In genomic region chr14:73489481-73490175, GRCh38 we compare ENCODE assay signal across 13 cellular contexts. TPM values are rescaled to one million over a fixed set of nuclear protein-coding genes. Genes with fewer than 3 reads are reported as not detected.
A peak's percentile ranks its signal among the peaks of the same experiment; 100 is the strongest.
DNase-seq lines count a peak whose midpoint lies in the region; ATAC-seq, FAIRE-seq and TF ChIP-seq lines count a peak whose summit lies in the region.
"Had no signal": no experiment of that assay in that cellular context is flagged by ENCODE, and none has a peak within 500 bp of the region (broad histone marks: within the 10 kb centered on the region; RNA-seq: fewer than 3 reads in every experiment).

No MANE protein-coding gene starts in this region.

- peaks cover 36% of the 10 kb centered on the region for H3K4me1 Mint-ChIP-seq in activated CD4-positive, alpha-beta memory T cell treated with anti-CD3 and anti-CD28 coated beads, Interleukin-2, amount 10 ng/mL, durations not matched to agents 7 days and 5 days
- H3K4me1 Mint-ChIP-seq in memory B cell = peaks cover 9% of the 10 kb centered on the region

- H3K4me3 Mint-ChIP-seq in activated CD4-positive, alpha-beta memory T cell treated with anti-CD3 and anti-CD28 coated beads, Interleukin-2, amount 10 ng/mL, durations not matched to agents 7 days and 5 days = peak overlapping the region; percentile 37
- peak overlapping the region; percentile 64 for H3K4me3 Mint-ChIP-seq in memory B cell

- no peak for TF ChIP-seq POLR2A in A549 (IDR thresholded peaks at IDR 0.05; ENCODE audit: low read length)

- POLR2A ChIA-PET in A549 (lab: Yijun Ruan, JAX) = interaction anchor here (0.9 kb wide), 1 partner anchor 28 kb away, joined by 4 read pairs; no protein-coding TSS in a partner anchor
- POLR2A ChIA-PET in activated CD4-positive, alpha-beta memory T cell treated with anti-CD3 and anti-CD28 coated beads, Interleukin-2, amount 10 ng/mL, durations not matched to agents 7 days and 5 days (lab: Charles Lee) = interaction anchor here (1.1 to 2.4 kb wide), 3 partner anchors 32 to 136 kb away, joined by 4 to 44 read pairs (median 4); partner anchors contain the start of gene ACOT2

- no peak for ATAC-seq in A549
- ATAC-seq in DND-41 (ENCODE audit: insufficient read depth, low read depth) = no peak
- ATAC-seq in memory B cell (ENCODE audit: low read depth) = no peak
- no peak for ATAC-seq in GM18511 (IDR thresholded peaks at IDR 0.05; ENCODE audit: unreplicated experiment)

- H3K9ac ChIP-seq in DND-41 (ENCODE audit: low read depth, low read length) = no peak overlapping the region

- H3K36me3 Mint-ChIP-seq in activated CD4-positive, alpha-beta memory T cell treated with anti-CD3 and anti-CD28 coated beads, Interleukin-2, amount 10 ng/mL, durations not matched to agents 7 days and 5 days (ENCODE audit: low read depth) = peaks cover 28% of the 10 kb centered on the region
- H3K36me3 Mint-ChIP-seq in memory B cell = peaks cover 5% of the 10 kb centered on the region

- peaks cover 18% of the 10 kb centered on the region; the same call in 2 of the 3 replicates for H3K4me1 ChIP-seq in A549
- H3K4me1 ChIP-seq in DND-41 (ENCODE audit: insufficient read depth, low read length) = peaks cover 36% of the 10 kb centered on the region

- H3K4me3 ChIP-seq in A549 = peak overlapping the region; percentile 81
- no peak overlapping the region for H3K4me3 ChIP-seq in DND-41 (ENCODE audit: low read depth in 1 of 2, low read length in 2 of 2)

- H3K9me3 ChIP-seq in A549 (no peaks in the 10 kb centered on the region), DND-41 (ENCODE audit: insufficient read depth, low read length, severe bottlenecking) (no peaks in the 10 kb centered on the region)

- no peak for TF ChIP-seq EP300 in A549 (IDR thresholded peaks at IDR 0.05)

- H3K36me3 ChIP-seq in DND-41 (ENCODE audit: insufficient read depth, low read length) = peaks cover 34% of the 10 kb centered on the region

- no peaks in the 10 kb centered on the region for H3K27me3 ChIP-seq in DND-41 (ENCODE audit: insufficient read depth, low read length, poor library complexity)
- H3K27me3 ChIP-seq: BLaER1 treated with 17β-estradiol and CSF1 and Interleukin-3, amounts not matched to agents 10 nM and 100 nM had no signal

- H2AFZ ChIP-seq in DND-41 (ENCODE audit: low read depth, low read length) = peak overlapping the region; percentile 63

- no peak for TF ChIP-seq RAD21 in A549 (conservative IDR thresholded peaks at IDR 0.05 in 1 of 2, IDR thresholded peaks at IDR 0.05 in 1 of 2)

- H3K9me3 Mint-ChIP-seq in activated CD4-positive, alpha-beta memory T cell treated with anti-CD3 and anti-CD28 coated beads, Interleukin-2, amount 10 ng/mL, durations not matched to agents 7 days and 5 days = no peaks in the 10 kb centered on the region
- H3K9me3 Mint-ChIP-seq in memory B cell = no peaks in the 10 kb centered on the region

- CTCF ChIA-PET in A549 (lab: Yijun Ruan, JAX) = interaction anchor here (0.7 to 5.5 kb wide), 4 partner anchors 18 to 194 kb away, joined by 3 to 26 read pairs (median 7); no protein-coding TSS in a partner anchor
- CTCF ChIA-PET in activated CD4-positive, alpha-beta memory T cell treated with anti-CD3 and anti-CD28 coated beads, Interleukin-2, amount 10 ng/mL, durations not matched to agents 7 days and 5 days (lab: Charles Lee) = interaction anchor here (2.5 kb wide), 1 partner anchor 194 kb away, joined by 11 read pairs; no protein-coding TSS in a partner anchor

- FAIRE-seq in A549 (lab: Jason Lieb, UNC) = no peak
- FAIRE-seq: bronchial epithelial cell had no signal

- peaks cover 31% of the 10 kb centered on the region for H4K20me1 ChIP-seq in DND-41 (ENCODE audit: insufficient read depth, low read length)

- TF ChIP-seq CTCF in A549 (IDR thresholded peaks at IDR 0.05) (no peak), DND-41 (IDR thresholded peaks at IDR 0.05; ENCODE audit: borderline replicate concordance, extremely low read depth, low read length, poor library complexity, severe bottlenecking) (no peak)

- no peak overlapping the region for H3K27ac Mint-ChIP-seq in activated CD4-positive, alpha-beta memory T cell treated with anti-CD3 and anti-CD28 coated beads, Interleukin-2, amount 10 ng/mL, durations not matched to agents 7 days and 5 days
- H3K27ac Mint-ChIP-seq in memory B cell = no peak overlapping the region

- DNase-seq in A549 (ENCODE audit: low read depth in 1 of 2, low spot score in 1 of 2) = no peak
- no peak for DNase-seq in DND-41
- DNase-seq in activated CD4-positive, alpha-beta memory T cell treated with anti-CD3 and anti-CD28 coated beads, Interleukin-2, amount 10 ng/mL, durations not matched to agents 7 days and 5 days = no peak
- no peak for DNase-seq in memory B cell (ENCODE audit: low spot score in 2 of 2)
- no peak for DNase-seq in NOMO-1 treated with dmso at 0.1 percent for 144 hours (lab: John Stamatoyannopoulos, UW; ENCODE audit: unreplicated experiment)
- DNase-seq in NCI-H2029 (lab: John Stamatoyannopoulos, UW) = no peak
- DNase-seq in NCI-H1048 (lab: John Stamatoyannopoulos, UW) = no peak
- DNase-seq: KG1, NCI-H2029 treated with DMSO at 0.1 percent for 48 hours, retina had no signal

- H3K4me2 ChIP-seq in A549 (peak overlapping the region; percentile 92), DND-41 (ENCODE audit: insufficient read depth, low read length) (peak overlapping the region; percentile 99; the same call in 1 of the 2 replicates)

- peaks cover 38% of the 10 kb centered on the region for H3K79me2 ChIP-seq in DND-41 (ENCODE audit: insufficient read depth, low read length)

- peaks cover 12% of the 10 kb centered on the region for H3K27me3 Mint-ChIP-seq in activated CD4-positive, alpha-beta memory T cell treated with anti-CD3 and anti-CD28 coated beads, Interleukin-2, amount 10 ng/mL, durations not matched to agents 7 days and 5 days
- H3K27me3 Mint-ChIP-seq in memory B cell = no peaks in the 10 kb centered on the region

- H3K27ac ChIP-seq in A549 (peak overlapping the region in 1 of 2 experiments; percentile 99; a peak in 3 of 6 replicates), DND-41 (ENCODE audit: low read length) (no peak overlapping the region)

- 84% methylated on average over 6 of the region's 6 CpGs for WGBS in A549 (ENCODE audit: missing lambda C conversion rate)

TF ChIP-seq in A549, 52 proteins besides CTCF, POLR2A, EP300 and RAD21 (continues in another document):
- TF ChIP-seq USF2 (IDR thresholded peaks at IDR 0.05) (no peak), EHF (CRISPR knock-in tag; IDR thresholded peaks at IDR 0.05) (no peak), EHMT2 (IDR thresholded peaks at IDR 0.05; ENCODE audit: low read depth) (no peak), HMGXB4 (CRISPR knock-in tag; IDR thresholded peaks at IDR 0.05; ENCODE audit: borderline replicate concordance) (no peak), JUNB (IDR thresholded peaks at IDR 0.05) (no peak), RCOR1 (IDR thresholded peaks at IDR 0.05; ENCODE audit: low read depth, low read length) (no peak)

RNA-seq across cellular contexts. Expression of gene RIOX1, which starts 1.1 kb away (rescaled TPM):
- polyA plus RNA-seq in A549 (2011; rRNA removed) = 11.4 and 11.9 TPM in 2 replicates
- 16.2 and 22.3 TPM in 2 replicates for polyA plus RNA-seq in A549 (2012; cell fraction: cytosol; rRNA removed)
- polyA plus RNA-seq in A549 (2012; cell fraction: nucleus; rRNA removed) = 18.7 and 24.0 TPM in 2 replicates
- 16.5 to 17.5 TPM (median 17.1 TPM) in 3 replicates for polyA plus RNA-seq in A549 (2017; fragmentation: RNase III; extraction: RNeasy Plus Mini Kit Qiagen cat#74134 plus additional on column Dnase treatment)
- polyA minus RNA-seq in A549 (2011; rRNA and poly(A)+ RNA removed) = 20.1 and 21.5 TPM in 2 replicates
- total RNA-seq in activated CD4-positive, alpha-beta memory T cell treated with anti-CD3 and anti-CD28 coated beads, Interleukin-2, amount 10 ng/mL, durations not matched to agents 7 days and 5 days = 10 to 100 TPM; 17.9 to 19.4 TPM

RNA-seq across cellular contexts. Expression of gene NUMB, which starts 31.3 kb away (rescaled TPM):
- polyA plus RNA-seq in A549 (2011; rRNA removed) = 134 and 151 TPM in 2 replicates
- polyA plus RNA-seq in A549 (2012; cell fraction: cytosol; rRNA removed) = 53.2 and 62.9 TPM in 2 replicates
- polyA plus RNA-seq in A549 (2012; cell fraction: nucleus; rRNA removed) = 91.2 and 105 TPM in 2 replicates
- polyA plus RNA-seq in A549 (2017; fragmentation: RNase III; extraction: RNeasy Plus Mini Kit Qiagen cat#74134 plus additional on column Dnase treatment) = 34.6 to 41.2 TPM (median 40.8 TPM) in 3 replicates
- 164 and 177 TPM in 2 replicates for polyA minus RNA-seq in A549 (2011; rRNA and poly(A)+ RNA removed)
- total RNA-seq in activated CD4-positive, alpha-beta memory T cell treated with anti-CD3 and anti-CD28 coated beads, Interleukin-2, amount 10 ng/mL, durations not matched to agents 7 days and 5 days = 10 to 100 TPM; 44.5 to 46.4 TPM

RNA-seq across cellular contexts. Expression of gene ACOT1, which starts 47.3 kb away (rescaled TPM):
- polyA plus RNA-seq in A549 (2011; rRNA removed) = 7.7 and 9.0 TPM in 2 replicates
- 6.5 TPM in 2 replicates for polyA plus RNA-seq in A549 (2012; cell fraction: cytosol; rRNA removed)
- 7.8 and 8.5 TPM in 2 replicates for polyA plus RNA-seq in A549 (2012; cell fraction: nucleus; rRNA removed)
- 5.3 to 8.0 TPM (median 7.5 TPM) in 3 replicates for polyA plus RNA-seq in A549 (2017; fragmentation: RNase III; extraction: RNeasy Plus Mini Kit Qiagen cat#74134 plus additional on column Dnase treatment)
- 8.8 and 9.4 TPM in 2 replicates for polyA minus RNA-seq in A549 (2011; rRNA and poly(A)+ RNA removed)
- 1 to 10 TPM; 2.2 to 2.9 TPM for total RNA-seq in activated CD4-positive, alpha-beta memory T cell treated with anti-CD3 and anti-CD28 coated beads, Interleukin-2, amount 10 ng/mL, durations not matched to agents 7 days and 5 days
